1 cellular context compared by ENCODE assay signal in the genomic region with DNA sequence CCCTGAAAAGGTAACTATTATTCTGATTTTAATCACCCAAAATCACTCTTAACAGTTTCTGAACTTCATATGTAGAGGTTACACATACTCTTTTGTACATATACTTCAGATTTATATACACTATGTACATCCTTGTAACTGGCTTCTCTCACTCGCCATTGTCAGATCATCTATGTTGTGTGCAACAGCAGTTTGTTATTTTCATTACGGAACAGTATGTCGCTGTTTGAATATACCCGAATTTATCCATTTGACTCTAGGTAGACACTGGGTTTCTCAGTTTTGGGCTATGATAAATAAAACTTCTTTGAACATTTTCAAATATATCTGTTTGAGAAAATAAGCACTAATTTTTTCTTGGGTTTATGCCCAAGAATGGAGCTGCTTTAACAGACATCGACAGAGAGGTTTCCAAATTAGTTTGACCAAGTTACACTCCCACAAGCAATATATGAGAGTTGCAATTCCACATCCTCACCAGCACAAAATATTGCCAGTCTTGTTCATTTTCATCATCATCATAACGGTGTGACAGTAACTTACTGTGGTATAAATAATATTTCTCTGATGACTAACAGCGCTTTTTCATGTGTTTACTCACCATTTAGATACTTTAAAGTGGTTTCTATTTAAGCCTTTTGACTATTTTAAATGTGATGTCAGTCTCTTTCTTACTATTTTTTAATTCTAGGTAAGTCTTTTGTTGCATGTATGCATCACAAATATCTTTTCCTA.
TF ChIP-seq lines count a peak whose summit lies in the region.

No MANE protein-coding gene starts in this region.

TF ChIP-seq in A549, 52 proteins besides CTCF, POLR2A, EP300 and RAD21 (continued from another document):
- TF ChIP-seq CHD4 (IDR thresholded peaks at IDR 0.05; ENCODE audit: borderline replicate concordance) = no peak
- TF ChIP-seq, protein P1, sequence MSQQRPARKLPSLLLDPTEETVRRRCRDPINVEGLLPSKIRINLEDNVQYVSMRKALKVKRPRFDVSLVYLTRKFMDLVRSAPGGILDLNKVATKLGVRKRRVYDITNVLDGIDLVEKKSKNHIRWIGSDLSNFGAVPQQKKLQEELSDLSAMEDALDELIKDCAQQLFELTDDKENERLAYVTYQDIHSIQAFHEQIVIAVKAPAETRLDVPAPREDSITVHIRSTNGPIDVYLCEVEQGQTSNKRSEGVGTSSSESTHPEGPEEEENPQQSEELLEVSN (IDR thresholded peaks at IDR 0.05; ENCODE audit: borderline replicate concordance, low read depth) = no peak
